24 cellular contexts compared by ENCODE assay signal in genomic region chr2:169001116-169001815, GRCh38. TPM values are rescaled to one million over a fixed set of nuclear protein-coding genes. Genes with fewer than 3 reads are reported as not detected.
A peak's percentile ranks its signal among the peaks of the same experiment; 100 is the strongest.
DNase-seq lines count a peak whose midpoint lies in the region; ATAC-seq and TF ChIP-seq lines count a peak whose summit lies in the region.
"Had no signal": no experiment of that assay in that cellular context is flagged by ENCODE, and none has a peak within 500 bp of the region (broad histone marks: within the 10 kb centered on the region; RNA-seq: fewer than 3 reads in every experiment).

No MANE protein-coding gene starts in this region.

- no peak overlapping the region for H3K27ac Mint-ChIP-seq in activated naive CD4-positive, alpha-beta T cell treated with anti-CD3 and anti-CD28 coated beads for 36 hours
- no peak overlapping the region for H3K27ac Mint-ChIP-seq in activated naive CD4-positive, alpha-beta T cell treated with anti-CD3 and anti-CD28 coated beads, Interleukin-2, amount 10 ng/mL, durations not matched to agents 7 days and 5 days
- no peak overlapping the region for H3K27ac Mint-ChIP-seq in activated T-helper 17 cell treated with anti-CD3 and anti-CD28 coated beads, Interleukin-2, amount 50 U/mL, for 72 hours
- no peak overlapping the region for H3K27ac Mint-ChIP-seq in stimulated activated effector memory CD8-positive, alpha-beta T cell treated with anti-CD3 and anti-CD28 coated beads, Interleukin-12 subunit alpha, Interleukin-12 subunit beta, amount 100 ng/mL, for 72 hours
- H3K27ac Mint-ChIP-seq: activated B cell treated with CpG ODN at 0.5 μM for 24 hours; endodermal cell; T-helper 2 cell treated with Interferon-gamma antibody and Interleukin-4, amounts not matched to agents 5 μg/mL and 100 μg/mL, for 36 hours had no signal

- H3K4me3 ChIP-seq in fibroblast of pulmonary artery (replicated peaks; ENCODE audit: low read depth, low read length): no peak overlapping the region
- H3K4me3 ChIP-seq: hepatocyte, PC-9, right lobe of liver had no signal

- TF ChIP-seq CTCF in fibroblast of pulmonary artery (IDR thresholded peaks at IDR 0.05; ENCODE audit: low read length, missing control alignments) (no peak), omental fat pad (IDR thresholded peaks at IDR 0.05) (no peak)

- intact Hi-C loops in activated naive CD4-positive, alpha-beta T cell treated with anti-CD3 and anti-CD28 coated beads for 36 hours (cut with micrococcal nuclease): no loop called here

- ATAC-seq in activated T-helper 17 cell treated with anti-CD3 and anti-CD28 coated beads, Interleukin-2, amount 50 U/mL, for 72 hours (replicated peaks): peak; percentile 19
- ATAC-seq in stimulated activated effector memory CD8-positive, alpha-beta T cell treated with anti-CD3 and anti-CD28 coated beads, Interleukin-12 subunit alpha, Interleukin-12 subunit beta, amount 100 ng/mL, for 72 hours: peak; percentile 45
- ATAC-seq in omental fat pad (ENCODE audit: low FRiP score): no peak
- ATAC-seq: HCT116, right lobe of liver had no signal

- H3K9me3 Mint-ChIP-seq in activated naive CD4-positive, alpha-beta T cell treated with anti-CD3 and anti-CD28 coated beads for 36 hours: no peaks in the 10 kb centered on the region
- no peaks in the 10 kb centered on the region for H3K9me3 Mint-ChIP-seq in activated naive CD4-positive, alpha-beta T cell treated with anti-CD3 and anti-CD28 coated beads, Interleukin-2, amount 10 ng/mL, durations not matched to agents 7 days and 5 days
- peaks cover 3% of the 10 kb centered on the region for H3K9me3 Mint-ChIP-seq in activated T-helper 17 cell treated with anti-CD3 and anti-CD28 coated beads, Interleukin-2, amount 50 U/mL, for 72 hours
- no peaks in the 10 kb centered on the region for H3K9me3 Mint-ChIP-seq in stimulated activated effector memory CD8-positive, alpha-beta T cell treated with anti-CD3 and anti-CD28 coated beads, Interleukin-12 subunit alpha, Interleukin-12 subunit beta, amount 100 ng/mL, for 72 hours
- H3K9me3 Mint-ChIP-seq: T-helper 2 cell treated with Interferon-gamma antibody and Interleukin-4, amounts not matched to agents 5 μg/mL and 100 μg/mL, for 36 hours had no signal

- H3K36me3 Mint-ChIP-seq in activated naive CD4-positive, alpha-beta T cell treated with anti-CD3 and anti-CD28 coated beads for 36 hours (ENCODE audit: low read depth): no peaks in the 10 kb centered on the region
- no peaks in the 10 kb centered on the region for H3K36me3 Mint-ChIP-seq in activated naive CD4-positive, alpha-beta T cell treated with anti-CD3 and anti-CD28 coated beads, Interleukin-2, amount 10 ng/mL, durations not matched to agents 7 days and 5 days
- no peaks in the 10 kb centered on the region for H3K36me3 Mint-ChIP-seq in activated T-helper 17 cell treated with anti-CD3 and anti-CD28 coated beads, Interleukin-2, amount 50 U/mL, for 72 hours (ENCODE audit: low read depth)
- no peaks in the 10 kb centered on the region for H3K36me3 Mint-ChIP-seq in stimulated activated effector memory CD8-positive, alpha-beta T cell treated with anti-CD3 and anti-CD28 coated beads, Interleukin-12 subunit alpha, Interleukin-12 subunit beta, amount 100 ng/mL, for 72 hours

- peaks cover 3% of the 10 kb centered on the region for H3K4me1 Mint-ChIP-seq in activated naive CD4-positive, alpha-beta T cell treated with anti-CD3 and anti-CD28 coated beads for 36 hours (ENCODE audit: low read depth)
- no peaks in the 10 kb centered on the region for H3K4me1 Mint-ChIP-seq in activated naive CD4-positive, alpha-beta T cell treated with anti-CD3 and anti-CD28 coated beads, Interleukin-2, amount 10 ng/mL, durations not matched to agents 7 days and 5 days
- peaks cover 5% of the 10 kb centered on the region for H3K4me1 Mint-ChIP-seq in activated T-helper 17 cell treated with anti-CD3 and anti-CD28 coated beads, Interleukin-2, amount 50 U/mL, for 72 hours
- H3K4me1 Mint-ChIP-seq in stimulated activated effector memory CD8-positive, alpha-beta T cell treated with anti-CD3 and anti-CD28 coated beads, Interleukin-12 subunit alpha, Interleukin-12 subunit beta, amount 100 ng/mL, for 72 hours: no peaks in the 10 kb centered on the region
- H3K4me1 Mint-ChIP-seq: activated B cell treated with CpG ODN at 0.5 μM for 24 hours had no signal

- peaks cover 1% of the 10 kb centered on the region for H3K27me3 Mint-ChIP-seq in activated naive CD4-positive, alpha-beta T cell treated with anti-CD3 and anti-CD28 coated beads for 36 hours (ENCODE audit: low read depth)
- H3K27me3 Mint-ChIP-seq in activated naive CD4-positive, alpha-beta T cell treated with anti-CD3 and anti-CD28 coated beads, Interleukin-2, amount 10 ng/mL, durations not matched to agents 7 days and 5 days: no peaks in the 10 kb centered on the region
- peaks cover 5% of the 10 kb centered on the region for H3K27me3 Mint-ChIP-seq in activated T-helper 17 cell treated with anti-CD3 and anti-CD28 coated beads, Interleukin-2, amount 50 U/mL, for 72 hours
- H3K27me3 Mint-ChIP-seq: activated B cell treated with CpG ODN at 0.5 μM for 24 hours had no signal

- CTCF ChIA-PET in activated naive CD4-positive, alpha-beta T cell treated with anti-CD3 and anti-CD28 coated beads for 36 hours (lab: Charles Lee): no interaction called here
- CTCF ChIA-PET in activated naive CD4-positive, alpha-beta T cell treated with anti-CD3 and anti-CD28 coated beads, Interleukin-2, amount 10 ng/mL, durations not matched to agents 7 days and 5 days (lab: Charles Lee): no interaction called here

- H3K4me3 Mint-ChIP-seq in activated naive CD4-positive, alpha-beta T cell treated with anti-CD3 and anti-CD28 coated beads for 36 hours: no peak overlapping the region
- no peak overlapping the region for H3K4me3 Mint-ChIP-seq in activated naive CD4-positive, alpha-beta T cell treated with anti-CD3 and anti-CD28 coated beads, Interleukin-2, amount 10 ng/mL, durations not matched to agents 7 days and 5 days
- no peak overlapping the region for H3K4me3 Mint-ChIP-seq in activated T-helper 17 cell treated with anti-CD3 and anti-CD28 coated beads, Interleukin-2, amount 50 U/mL, for 72 hours
- H3K4me3 Mint-ChIP-seq in stimulated activated effector memory CD8-positive, alpha-beta T cell treated with anti-CD3 and anti-CD28 coated beads, Interleukin-12 subunit alpha, Interleukin-12 subunit beta, amount 100 ng/mL, for 72 hours: no peak overlapping the region
- H3K4me3 Mint-ChIP-seq: activated B cell treated with CpG ODN at 0.5 μM for 24 hours; endodermal cell; T-helper 2 cell treated with Interferon-gamma antibody and Interleukin-4, amounts not matched to agents 5 μg/mL and 100 μg/mL, for 36 hours had no signal

- DNase-seq in activated naive CD4-positive, alpha-beta T cell treated with anti-CD3 and anti-CD28 coated beads for 36 hours: peak; percentile 12
- no peak for DNase-seq in activated naive CD4-positive, alpha-beta T cell treated with anti-CD3 and anti-CD28 coated beads, Interleukin-2, amount 10 ng/mL, durations not matched to agents 7 days and 5 days
- peak; percentile 75 for DNase-seq in fibroblast of pulmonary artery (ENCODE audit: low read depth)
- no peak for DNase-seq in stimulated activated effector memory CD8-positive, alpha-beta T cell treated with anti-CD3 and anti-CD28 coated beads, Interleukin-12 subunit alpha, Interleukin-12 subunit beta, amount 100 ng/mL, for 72 hours (ENCODE audit: low spot score in 2 of 2)
- DNase-seq in NCI-H2081 treated with DMSO at 0.1 percent for 48 hours (lab: John Stamatoyannopoulos, UW): no peak
- DNase-seq in omental fat pad (ENCODE audit: low spot score): no peak
- no peak for DNase-seq in HuH-7 (ENCODE audit: low spot score)
- DNase-seq: ACHN; activated B cell treated with CpG ODN at 0.5 μM for 24 hours; activated effector memory CD4-positive, alpha-beta T cell treated with Interleukin-2 at 50 U/mL for 16 hours; aorta; endodermal cell; islet precursor cell; mammary epithelial cell; NCI-H1694 treated with DMSO at 0.1 percent for 48 hours; NCI-H2227 treated with DMSO at 0.1 percent for 48 hours; occipital lobe; PC-9; right lobe of liver had no signal

RNA-seq across cellular contexts. Expression of gene ABCB11, which starts 29.9 kb away (rescaled TPM):
- total RNA-seq in activated naive CD4-positive, alpha-beta T cell treated with anti-CD3 and anti-CD28 coated beads for 36 hours: not detected
- not detected for total RNA-seq in activated T-helper 17 cell treated with anti-CD3 and anti-CD28 coated beads, Interleukin-2, amount 50 U/mL, for 72 hours
- total RNA-seq in omental fat pad: 1 to 10 TPM in 1 of 4 donors, under 1 TPM in 3; 0.24 to 1.2 (median 0.66) TPM
- total RNA-seq: activated B cell treated with CpG ODN at 0.5 μM for 24 hours, mammary epithelial cell, myocyte, PC-9 had no signal

Comparison
In these comparisons a context has a peak if more than half of its experiments do, and no peak if none do; other contexts are left out.
1. DNase-seq: peak in activated naive CD4-positive, alpha-beta T cell treated with anti-CD3 and anti-CD28 coated beads for 36 hours (single experiment) and fibroblast of pulmonary artery (single experiment); none in activated naive CD4-positive, alpha-beta T cell treated with anti-CD3 and anti-CD28 coated beads, Interleukin-2, amount 10 ng/mL, durations not matched to agents 7 days and 5 days (single experiment), stimulated activated effector memory CD8-positive, alpha-beta T cell treated with anti-CD3 and anti-CD28 coated beads, Interleukin-12 subunit alpha, Interleukin-12 subunit beta, amount 100 ng/mL, for 72 hours (0 of 2), NCI-H2081 treated with DMSO at 0.1 percent for 48 hours (single experiment), omental fat pad (single experiment) and HuH-7 (single experiment).